Comparison of ENCODE assay signal across 11 cellular contexts in the genomic region with DNA sequence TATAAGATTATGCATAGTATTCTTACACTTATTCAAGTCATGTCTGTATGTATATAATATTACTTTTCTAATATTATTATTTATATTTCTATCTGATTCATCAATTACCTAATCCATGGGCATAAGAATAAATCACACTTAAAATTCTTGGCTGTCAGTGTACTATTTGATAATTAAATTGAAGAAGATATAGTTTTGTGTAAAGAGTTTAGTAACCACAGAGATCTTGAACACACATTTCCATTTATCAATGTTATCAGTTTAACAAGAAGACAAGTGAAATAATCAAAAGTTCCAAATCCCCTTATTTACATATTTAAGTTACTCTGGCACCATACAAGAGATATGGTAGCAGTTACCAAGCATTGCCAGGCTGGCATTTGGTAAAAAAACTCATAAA.
"Had no signal": no experiment of that assay in that cellular context is flagged by ENCODE, and none has a peak within 500 bp of the region (broad histone marks: within the 10 kb centered on the region; RNA-seq: fewer than 3 reads in every experiment).

No MANE protein-coding gene starts in this region.

- ATAC-seq: GM23338, HCT116 had no signal

- FAIRE-seq: H1, H54 had no signal

- H3K27ac ChIP-seq: GM23248 had no signal

- H3K9ac ChIP-seq: GM23248 had no signal

- H3K9me3 ChIP-seq: HAP-1 had no signal

- H3K36me3 ChIP-seq: HAP-1 had no signal

- H2AFZ ChIP-seq: GM23248, GM23338 had no signal

- H3K4me2 ChIP-seq: GM23338 had no signal

- H3K4me1 ChIP-seq: HAP-1 had no signal

- DNase-seq: GM23248, GOT3, H7, H9, HCEC 1CT, HFFc6 had no signal

- H3K4me3 ChIP-seq: GM23248, GM23338, HAP-1 had no signal
